Comparison of ENCODE assay signal across 8 cellular contexts in the genomic region with DNA sequence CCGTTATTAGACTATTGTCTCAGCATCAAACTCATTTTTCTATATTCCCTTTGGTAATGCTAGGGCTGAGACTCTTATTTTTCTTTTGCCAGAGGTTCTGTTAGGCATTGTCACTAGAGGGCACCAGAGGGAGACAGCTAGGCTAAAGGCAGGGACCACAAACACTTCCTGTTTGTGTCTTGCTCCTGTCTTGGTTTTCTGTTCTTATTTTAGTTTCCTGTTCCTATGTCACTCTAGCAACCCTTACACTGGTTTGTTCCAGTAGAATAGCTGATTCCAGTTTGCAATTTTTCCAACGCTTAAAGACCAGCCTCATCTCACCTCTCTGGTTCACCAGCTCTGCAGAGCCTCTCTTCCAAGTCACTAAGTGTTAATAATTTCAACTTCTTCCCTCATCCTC.
A peak's percentile ranks its signal among the peaks of the same experiment; 100 is the strongest.
DNase-seq lines count a peak whose midpoint lies in the region; ATAC-seq and TF ChIP-seq lines count a peak whose summit lies in the region.

No MANE protein-coding gene starts in this region.

- no peaks in the 10 kb centered on the region for H3K9me3 Mint-ChIP-seq in activated CD8-positive, alpha-beta T cell treated with anti-CD3 and anti-CD28 coated beads for 36 hours
- H3K9me3 Mint-ChIP-seq in nephron: peaks cover 19% of the 10 kb centered on the region

- TF ChIP-seq CTCF in activated CD8-positive, alpha-beta T cell treated with anti-CD3 and anti-CD28 coated beads for 36 hours (IDR thresholded peaks at IDR 0.05): peak; percentile 75
- peak; percentile 64 to 72 (median 72) for TF ChIP-seq CTCF in nephron (IDR thresholded peaks at IDR 0.05; ENCODE audit: unreplicated experiment in 3 of 3)

- H3K4me3 Mint-ChIP-seq in activated CD8-positive, alpha-beta T cell treated with anti-CD3 and anti-CD28 coated beads for 36 hours: no peak overlapping the region
- H3K4me3 Mint-ChIP-seq in nephron: no peak overlapping the region

- CTCF ChIA-PET in activated CD8-positive, alpha-beta T cell treated with anti-CD3 and anti-CD28 coated beads for 36 hours (lab: Charles Lee): interaction anchor here (0.6 to 2.9 kb wide), 24 partner anchors 9 to 1037 kb away, joined by 3 to 22 read pairs (median 3); no protein-coding TSS in a partner anchor

- peak; percentile 60 for DNase-seq in DMS153 (lab: John Stamatoyannopoulos, UW)
- peak; percentile 57 to 79 for DNase-seq in NCI-H526 (lab: John Stamatoyannopoulos, UW)
- DNase-seq in activated CD8-positive, alpha-beta T cell treated with anti-CD3 and anti-CD28 coated beads for 36 hours: peak; percentile 68
- peak; percentile 58 for DNase-seq in ureter (ENCODE audit: low spot score)

- H3K27ac Mint-ChIP-seq in activated CD8-positive, alpha-beta T cell treated with anti-CD3 and anti-CD28 coated beads for 36 hours: no peak overlapping the region
- H3K27ac Mint-ChIP-seq in nephron: no peak overlapping the region

- no peaks in the 10 kb centered on the region for H3K36me3 Mint-ChIP-seq in activated CD8-positive, alpha-beta T cell treated with anti-CD3 and anti-CD28 coated beads for 36 hours (ENCODE audit: low read depth)
- no peaks in the 10 kb centered on the region for H3K36me3 Mint-ChIP-seq in nephron (ENCODE audit: low read depth)

- no peaks in the 10 kb centered on the region for H3K4me1 Mint-ChIP-seq in activated CD8-positive, alpha-beta T cell treated with anti-CD3 and anti-CD28 coated beads for 36 hours (ENCODE audit: low read depth)
- no peaks in the 10 kb centered on the region for H3K4me1 Mint-ChIP-seq in nephron

- POLR2A ChIA-PET in activated CD8-positive, alpha-beta T cell treated with anti-CD3 and anti-CD28 coated beads for 36 hours (lab: Charles Lee): no interaction called here

- H3K27me3 Mint-ChIP-seq in activated CD8-positive, alpha-beta T cell treated with anti-CD3 and anti-CD28 coated beads for 36 hours: peaks cover 2% of the 10 kb centered on the region
- H3K27me3 Mint-ChIP-seq in nephron (ENCODE audit: low read depth): no peaks in the 10 kb centered on the region

- intact Hi-C loops in activated CD8-positive, alpha-beta T cell treated with anti-CD3 and anti-CD28 coated beads for 36 hours (cut with micrococcal nuclease): loop anchor here (2.0 kb wide), 1 partner anchor 287 kb away; no protein-coding TSS in a partner anchor

- ATAC-seq in GM19467 (IDR thresholded peaks at IDR 0.05; ENCODE audit: unreplicated experiment) (peak; percentile 99), HG03469 (IDR thresholded peaks at IDR 0.05; ENCODE audit: unreplicated experiment) (peak; percentile 99), esophagus mucosa (peak; percentile 73)
- ATAC-seq in activated CD8-positive, alpha-beta T cell treated with anti-CD3 and anti-CD28 coated beads for 36 hours: peak; percentile 96

Comparison
In these comparisons a context has a peak if more than half of its experiments do, and no peak if none do; other contexts are left out.
1. Peak in every context shown above with its lines: DNase-seq and ATAC-seq.